In genomic region chr1:160050182-160050581, GRCh38 we compare ENCODE assay signal across 8 cellular contexts. TPM values are rescaled to one million over a fixed set of nuclear protein-coding genes. Genes with fewer than 3 reads are reported as not detected.
"Had no signal": no experiment of that assay in that cellular context is flagged by ENCODE, and none has a peak within 500 bp of the region (broad histone marks: within the 10 kb centered on the region; RNA-seq: fewer than 3 reads in every experiment).

No MANE protein-coding gene starts in this region.

RNA-seq across cellular contexts. Expression of gene KCNJ10, which starts 19.8 kb away (rescaled TPM):
- total RNA-seq: HT-29, IMR-90, PC-9, Peyer's patch, Right ventricle myocardium inferior had no signal

RNA-seq across cellular contexts. Expression of gene KCNJ9, which starts 31.2 kb away (rescaled TPM):
- total RNA-seq: HT-29, IMR-90, OCI-LY7, PC-9, Peyer's patch, Right ventricle myocardium inferior, RPMI7951, SJCRH30 had no signal
